1 cellular context compared by ENCODE assay signal in genomic region chr2:136327162-136327852, GRCh38.
TF ChIP-seq lines count a peak whose summit lies in the region.

No MANE protein-coding gene starts in this region.

TF ChIP-seq in GM12878, 131 proteins besides CTCF, POLR2A, EP300 and RAD21 (continued from another document):
- TF ChIP-seq SKIL (IDR thresholded peaks at IDR 0.05; ENCODE audit: low read depth, poor library complexity, severe bottlenecking) (peak; percentile 93), SIN3A (IDR thresholded peaks at IDR 0.05; ENCODE audit: low read depth, low read length) (no peak), MEF2A (IDR thresholded peaks at IDR 0.05; ENCODE audit: insufficient read depth, low read depth, low read length) (peak; percentile 50; the same call in 1 of the 2 replicates), CUX1 (IDR thresholded peaks at IDR 0.05; ENCODE audit: insufficient replicate concordance, low read depth, low read length) (peak; percentile 30), ZNF207 (IDR thresholded peaks at IDR 0.05; ENCODE audit: borderline replicate concordance) (peak; percentile 48; the same call in 1 of the 2 replicates), NFXL1 (IDR thresholded peaks at IDR 0.05; ENCODE audit: borderline replicate concordance) (no peak), MYC (IDR thresholded peaks at IDR 0.05; ENCODE audit: insufficient read depth, insufficient read length, insufficient replicate concordance, low read length, severe bottlenecking) (no peak), FOXM1 (IDR thresholded peaks at IDR 0.05; ENCODE audit: low read depth, low read length) (peak; percentile 87; the same call in 1 of the 2 replicates), CHD4 (IDR thresholded peaks at IDR 0.05) (no peak), SMAD1 (IDR thresholded peaks at IDR 0.05; ENCODE audit: low read depth, partially characterized antibody) (peak; percentile 21), NFYA (IDR thresholded peaks at IDR 0.05; ENCODE audit: borderline replicate concordance, low read depth, low read length) (no peak), IRF5 (IDR thresholded peaks at IDR 0.05; ENCODE audit: borderline replicate concordance) (no peak; the same call in 1 of the 2 replicates), KDM1A (IDR thresholded peaks at IDR 0.05; ENCODE audit: borderline replicate concordance) (no peak), NRF1 (conservative IDR thresholded peaks at IDR 0.05; ENCODE audit: low read depth, low read length) (no peak), ZNF24 (IDR thresholded peaks at IDR 0.05) (peak; percentile 34; the same call in 1 of the 2 replicates), ATF7 (IDR thresholded peaks at IDR 0.05; ENCODE audit: low read depth) (peak; percentile 86), BHLHE40 (IDR thresholded peaks at IDR 0.05; ENCODE audit: borderline replicate concordance in 1 of 2, low read depth in 2 of 2, low read length in 1 of 2) (peak; percentile 94 to 95), PBX3 (IDR thresholded peaks at IDR 0.05; ENCODE audit: insufficient replicate concordance, low read depth, low read length) (no peak), PKNOX1 (IDR thresholded peaks at IDR 0.05) (peak; percentile 57), FOS (IDR thresholded peaks at IDR 0.05; ENCODE audit: borderline replicate concordance, extremely low read depth, insufficient read length) (no peak), HDAC2 (IDR thresholded peaks at IDR 0.05) (no peak), GABPA (IDR thresholded peaks at IDR 0.05; ENCODE audit: low read depth) (0 out of 2 replicates have a peak, but pooled peaks have one; percentile 32), BCL11A (IDR thresholded peaks at IDR 0.05; ENCODE audit: low read depth, low read length) (peak; percentile 91), YBX1 (IDR thresholded peaks at IDR 0.05) (no peak), ZNF592 (IDR thresholded peaks at IDR 0.05) (peak; percentile 78; the same call in 1 of the 2 replicates), PAX8 (IDR thresholded peaks at IDR 0.05) (no peak), IRF3 (IDR thresholded peaks at IDR 0.05) (no peak), RUNX3 (IDR thresholded peaks at IDR 0.05; ENCODE audit: low read length) (peak; percentile 96), BCL3 (IDR thresholded peaks at IDR 0.05; ENCODE audit: borderline replicate concordance, insufficient read depth, low read depth, low read length, poor library complexity, severe bottlenecking) (peak; percentile 68), NFIC (IDR thresholded peaks at IDR 0.05; ENCODE audit: low read depth, low read length) (peak; percentile 81), IRF4 (IDR thresholded peaks at IDR 0.05; ENCODE audit: low read depth, low read length) (peak; percentile 89), RCOR1 (conservative IDR thresholded peaks at IDR 0.05; ENCODE audit: low read depth, low read length) (0 out of 2 replicates have a peak, but pooled peaks have one; percentile 24), TARDBP (IDR thresholded peaks at IDR 0.05; ENCODE audit: borderline replicate concordance) (no peak), TCF12 (IDR thresholded peaks at IDR 0.05; ENCODE audit: low read depth, low read length) (peak; percentile 100), ZNF622 (IDR thresholded peaks at IDR 0.05) (no peak), DPF2 (IDR thresholded peaks at IDR 0.05) (peak; percentile 92), STAT1 (conservative IDR thresholded peaks at IDR 0.05) (no peak), HCFC1 (IDR thresholded peaks at IDR 0.05; ENCODE audit: low read length) (no peak), GATAD2B (conservative IDR thresholded peaks at IDR 0.05; ENCODE audit: low read depth) (peak; percentile 82; the same call in 1 of the 2 replicates), USF2 (IDR thresholded peaks at IDR 0.05; ENCODE audit: borderline replicate concordance, low read depth, low read length) (no peak), NR2C1 (IDR thresholded peaks at IDR 0.05) (no peak)
